Comparison of ENCODE assay signal across 1 cellular context in genomic region chr17:4256952-4257351, GRCh38.
TF ChIP-seq lines count a peak whose summit lies in the region.

No MANE protein-coding gene starts in this region.

TF ChIP-seq in GM12878, 131 proteins besides CTCF, POLR2A, EP300 and RAD21 (continued from another document):
- TF ChIP-seq CUX1 (IDR thresholded peaks at IDR 0.05; ENCODE audit: insufficient replicate concordance, low read depth, low read length) (no peak), RFX5 (IDR thresholded peaks at IDR 0.05; ENCODE audit: low read depth, low read length) (no peak), TCF7 (IDR thresholded peaks at IDR 0.05; ENCODE audit: borderline replicate concordance) (no peak), NRF1 (conservative IDR thresholded peaks at IDR 0.05; ENCODE audit: low read depth, low read length) (no peak)
